ENCODE assay signal across 12 cellular contexts in the genomic region with DNA sequence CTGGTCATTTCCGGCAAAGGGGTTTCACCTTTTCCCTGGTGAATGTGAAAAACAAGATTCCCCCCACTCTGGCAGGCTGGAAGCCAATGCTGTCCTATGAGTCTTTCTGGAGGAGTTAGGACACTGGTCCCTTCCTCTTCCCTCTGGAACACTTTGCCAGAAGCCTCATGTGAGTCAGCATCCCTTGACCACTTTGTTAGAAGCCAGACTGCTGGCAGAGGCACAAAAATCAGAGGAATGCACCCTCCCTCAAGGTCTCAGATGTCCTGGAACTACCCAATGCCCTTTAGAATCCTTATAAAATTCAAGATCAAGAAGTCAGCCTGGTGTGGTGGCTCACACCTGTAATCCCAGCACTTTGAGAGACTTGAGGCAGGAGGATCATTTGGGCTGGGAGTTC. TPM values are rescaled to one million over a fixed set of nuclear protein-coding genes. Genes with fewer than 3 reads are reported as not detected.
DNase-seq lines count a peak whose midpoint lies in the region; ATAC-seq and TF ChIP-seq lines count a peak whose summit lies in the region.
"Had no signal": no experiment of that assay in that cellular context is flagged by ENCODE, and none has a peak within 500 bp of the region (broad histone marks: within the 10 kb centered on the region; RNA-seq: fewer than 3 reads in every experiment).

No MANE protein-coding gene starts in this region.

- intact Hi-C loops in posterior vena cava (cut with DNase I) = no loop called here

- H3K27me3 ChIP-seq in BJ (ENCODE audit: control insufficient read depth, insufficient read depth, low read length) = no peaks in the 10 kb centered on the region
- no peaks in the 10 kb centered on the region for H3K27me3 ChIP-seq in gastroesophageal sphincter

- H3K9me3 Mint-ChIP-seq in activated CD4-positive, alpha-beta T cell treated with anti-CD3 and anti-CD28 coated beads, Interleukin-2, amount 10 ng/mL, durations not matched to agents 7 days and 5 days = no peaks in the 10 kb centered on the region
- H3K9me3 Mint-ChIP-seq: activated naive CD4-positive, alpha-beta T cell treated with anti-CD3 and anti-CD28 coated beads, Interleukin-2, amount 50 U/mL, for 24 hours; stimulated activated naive CD8-positive, alpha-beta T cell treated with anti-CD3 and anti-CD28 coated beads, Interleukin-15, amount 100 ng/mL, for 72 hours had no signal

- TF ChIP-seq EP300 in gastroesophageal sphincter (IDR thresholded peaks at IDR 0.05) = no peak

- H3K4me3 Mint-ChIP-seq in activated CD4-positive, alpha-beta T cell treated with anti-CD3 and anti-CD28 coated beads, Interleukin-2, amount 10 ng/mL, durations not matched to agents 7 days and 5 days = no peak overlapping the region
- H3K4me3 Mint-ChIP-seq: activated naive CD4-positive, alpha-beta T cell treated with anti-CD3 and anti-CD28 coated beads, Interleukin-2, amount 50 U/mL, for 24 hours; stimulated activated naive CD8-positive, alpha-beta T cell treated with anti-CD3 and anti-CD28 coated beads, Interleukin-15, amount 100 ng/mL, for 72 hours had no signal

- H3K4me3 ChIP-seq in BJ (ENCODE audit: low read depth, low read length) (no peak overlapping the region), gastroesophageal sphincter (no peak overlapping the region)

- peak overlapping the region; percentile 49 to 62 (median 56) for H3K27ac ChIP-seq in gastroesophageal sphincter

- TF ChIP-seq CTCF in BJ (IDR thresholded peaks at IDR 0.05; ENCODE audit: insufficient read depth, low read depth, low read length) = no peak
- no peak for TF ChIP-seq CTCF in gastroesophageal sphincter (IDR thresholded peaks at IDR 0.05)

- POLR2A ChIA-PET in BJ (lab: Charles Lee) = no interaction called here
- POLR2A ChIA-PET in activated CD4-positive, alpha-beta T cell treated with anti-CD3 and anti-CD28 coated beads, Interleukin-2, amount 10 ng/mL, durations not matched to agents 7 days and 5 days (lab: Charles Lee) = no interaction called here

- no peaks in the 10 kb centered on the region for H3K36me3 Mint-ChIP-seq in activated CD4-positive, alpha-beta T cell treated with anti-CD3 and anti-CD28 coated beads, Interleukin-2, amount 10 ng/mL, durations not matched to agents 7 days and 5 days (ENCODE audit: low read depth)
- H3K36me3 Mint-ChIP-seq: activated naive CD4-positive, alpha-beta T cell treated with anti-CD3 and anti-CD28 coated beads, Interleukin-2, amount 50 U/mL, for 24 hours; naive B cell had no signal

- no peaks in the 10 kb centered on the region for H3K9me3 ChIP-seq in gastroesophageal sphincter

- H3K36me3 ChIP-seq in BJ (ENCODE audit: control insufficient read depth, insufficient read depth, low read length) (no peaks in the 10 kb centered on the region), gastroesophageal sphincter (peaks cover 0 to 10% of the 10 kb centered on the region in 2 donors)

- peaks cover 9 to 58% (median 10%) of the 10 kb centered on the region in 3 donors for H3K4me1 ChIP-seq in gastroesophageal sphincter

- H3K27me3 Mint-ChIP-seq in activated CD4-positive, alpha-beta T cell treated with anti-CD3 and anti-CD28 coated beads, Interleukin-2, amount 10 ng/mL, durations not matched to agents 7 days and 5 days = peaks cover 14% of the 10 kb centered on the region

- H3K4me1 Mint-ChIP-seq in activated CD4-positive, alpha-beta T cell treated with anti-CD3 and anti-CD28 coated beads, Interleukin-2, amount 10 ng/mL, durations not matched to agents 7 days and 5 days = no peaks in the 10 kb centered on the region
- H3K4me1 Mint-ChIP-seq: activated naive CD4-positive, alpha-beta T cell treated with anti-CD3 and anti-CD28 coated beads, Interleukin-2, amount 50 U/mL, for 24 hours; naive B cell; stimulated activated naive CD8-positive, alpha-beta T cell treated with anti-CD3 and anti-CD28 coated beads, Interleukin-15, amount 100 ng/mL, for 72 hours had no signal

- CTCF ChIA-PET in BJ (lab: Yijun Ruan, JAX) = no interaction called here
- CTCF ChIA-PET in activated CD4-positive, alpha-beta T cell treated with anti-CD3 and anti-CD28 coated beads, Interleukin-2, amount 10 ng/mL, durations not matched to agents 7 days and 5 days (lab: Charles Lee) = interaction anchor here (0.7 kb wide), 1 partner anchor 60 kb away, joined by 3 read pairs; no protein-coding TSS in a partner anchor

- peak; percentile 95 for ATAC-seq in SK-N-SH treated with all-trans-retinoic acid at 6 μM for 48 hours
- ATAC-seq in gastroesophageal sphincter = peak; percentile 97
- ATAC-seq: stimulated activated naive CD8-positive, alpha-beta T cell treated with anti-CD3 and anti-CD28 coated beads, Interleukin-15, amount 100 ng/mL, for 72 hours had no signal

- TF ChIP-seq POLR2A in gastroesophageal sphincter (IDR thresholded peaks at IDR 0.05) = no peak

- 42 to 44% methylated on average over 1 of the region's 1 CpG for WGBS in gastroesophageal sphincter (ENCODE audit: low coverage in 1 of 2), 2 donors

- DNase-seq in BJ (ENCODE audit: low read depth) (peak; percentile 92), posterior vena cava (ENCODE audit: low spot score) (peak; percentile 85), GF-D8 (lab: John Stamatoyannopoulos, UW) (no peak)
- no peak for DNase-seq in stimulated activated CD4-positive, alpha-beta T cell treated with anti-CD3 and anti-CD28 coated beads, Interleukin-15, amount 100 ng/mL, for 24 hours
- no peak for DNase-seq in activated CD4-positive, alpha-beta T cell treated with anti-CD3 and anti-CD28 coated beads, Interleukin-2, amount 10 ng/mL, durations not matched to agents 7 days and 5 days
- DNase-seq in activated T-cell treated with anti-CD3 and anti-CD28 coated beads, Interleukin-2, amount 50 U/mL, for 48 hours = no peak
- DNase-seq: naive B cell; NCI-H748 treated with DMSO at 0.1 percent for 48 hours; stimulated activated naive CD8-positive, alpha-beta T cell treated with anti-CD3 and anti-CD28 coated beads, Interleukin-15, amount 100 ng/mL, for 72 hours had no signal

- H3K27ac Mint-ChIP-seq in activated CD4-positive, alpha-beta T cell treated with anti-CD3 and anti-CD28 coated beads, Interleukin-2, amount 10 ng/mL, durations not matched to agents 7 days and 5 days = no peak overlapping the region
- H3K27ac Mint-ChIP-seq: activated naive CD4-positive, alpha-beta T cell treated with anti-CD3 and anti-CD28 coated beads, Interleukin-2, amount 50 U/mL, for 24 hours; naive B cell had no signal

TF ChIP-seq in SK-N-SH treated with all-trans-retinoic acid at 6 μM for 48 hours, 23 proteins besides CTCF, POLR2A, EP300 and RAD21:
- TF ChIP-seq ZFP3 (CRISPR knock-in tag; IDR thresholded peaks at IDR 0.05) (peak; percentile 59; the same call in 1 of the 2 replicates), PPARA (CRISPR knock-in tag; IDR thresholded peaks at IDR 0.05; ENCODE audit: borderline replicate concordance) (no peak), CSDC2 (CRISPR knock-in tag; IDR thresholded peaks at IDR 0.05) (0 out of 2 replicates have a peak, but pooled peaks have one; percentile 57), TOX (CRISPR knock-in tag; IDR thresholded peaks at IDR 0.05; ENCODE audit: borderline replicate concordance) (peak; percentile 33; the same call in 1 of the 2 replicates), ESRRG (CRISPR knock-in tag; IDR thresholded peaks at IDR 0.05) (no peak), ISL1 (CRISPR knock-in tag; IDR thresholded peaks at IDR 0.05) (peak; percentile 68)
- TF ChIP-seq, protein P1, sequence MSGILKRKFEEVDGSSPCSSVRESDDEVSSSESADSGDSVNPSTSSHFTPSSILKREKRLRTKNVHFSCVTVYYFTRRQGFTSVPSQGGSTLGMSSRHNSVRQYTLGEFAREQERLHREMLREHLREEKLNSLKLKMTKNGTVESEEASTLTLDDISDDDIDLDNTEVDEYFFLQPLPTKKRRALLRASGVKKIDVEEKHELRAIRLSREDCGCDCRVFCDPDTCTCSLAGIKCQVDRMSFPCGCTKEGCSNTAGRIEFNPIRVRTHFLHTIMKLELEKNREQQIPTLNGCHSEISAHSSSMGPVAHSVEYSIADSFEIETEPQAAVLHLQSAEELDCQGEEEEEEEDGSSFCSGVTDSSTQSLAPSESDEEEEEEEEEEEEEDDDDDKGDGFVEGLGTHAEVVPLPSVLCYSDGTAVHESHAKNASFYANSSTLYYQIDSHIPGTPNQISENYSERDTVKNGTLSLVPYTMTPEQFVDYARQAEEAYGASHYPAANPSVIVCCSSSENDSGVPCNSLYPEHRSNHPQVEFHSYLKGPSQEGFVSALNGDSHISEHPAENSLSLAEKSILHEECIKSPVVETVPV (CRISPR knock-in tag; IDR thresholded peaks at IDR 0.05) = no peak
TF ChIP-seq in SK-N-SH treated with all-trans-retinoic acid at 6 μM for 48 hours: peak in this region for 4.

RNA-seq across cellular contexts. Expression of a gene that starts 26.6 kb away (rescaled TPM):
- 223 and 393 TPM in 2 replicates for polyA plus RNA-seq in BJ (2011; rRNA removed)
- 228 and 302 TPM in 2 replicates for polyA minus RNA-seq in BJ (2011; rRNA and poly(A)+ RNA removed)
- total RNA-seq in gastroesophageal sphincter (100 to 1,000 TPM; 125 to 312 (median 151) TPM), posterior vena cava (100 to 1,000 TPM; 250 to 292 TPM)
- under 1 TPM; 0.15 to 0.37 TPM for total RNA-seq in activated CD4-positive, alpha-beta T cell treated with anti-CD3 and anti-CD28 coated beads, Interleukin-2, amount 10 ng/mL, durations not matched to agents 7 days and 5 days

Comparison
In these comparisons a context has a peak if more than half of its experiments do, and no peak if none do; other contexts are left out.
1. DNase-seq: peak in BJ (single experiment) and posterior vena cava (single experiment); none in stimulated activated CD4-positive, alpha-beta T cell treated with anti-CD3 and anti-CD28 coated beads, Interleukin-15, amount 100 ng/mL, for 24 hours (single experiment), activated CD4-positive, alpha-beta T cell treated with anti-CD3 and anti-CD28 coated beads, Interleukin-2, amount 10 ng/mL, durations not matched to agents 7 days and 5 days (single experiment), GF-D8 (single experiment) and activated T-cell treated with anti-CD3 and anti-CD28 coated beads, Interleukin-2, amount 50 U/mL, for 48 hours (0 of 2).
2. RNA of a gene that starts 26.6 kb away (total RNA-seq): 250 to 292 TPM in posterior vena cava and 125 to 312 TPM in gastroesophageal sphincter; 0.15 to 0.37 TPM in activated CD4-positive, alpha-beta T cell treated with anti-CD3 and anti-CD28 coated beads, Interleukin-2, amount 10 ng/mL, durations not matched to agents 7 days and 5 days; every median in the first group is over 10 times any median in the second.